In the genomic region with DNA sequence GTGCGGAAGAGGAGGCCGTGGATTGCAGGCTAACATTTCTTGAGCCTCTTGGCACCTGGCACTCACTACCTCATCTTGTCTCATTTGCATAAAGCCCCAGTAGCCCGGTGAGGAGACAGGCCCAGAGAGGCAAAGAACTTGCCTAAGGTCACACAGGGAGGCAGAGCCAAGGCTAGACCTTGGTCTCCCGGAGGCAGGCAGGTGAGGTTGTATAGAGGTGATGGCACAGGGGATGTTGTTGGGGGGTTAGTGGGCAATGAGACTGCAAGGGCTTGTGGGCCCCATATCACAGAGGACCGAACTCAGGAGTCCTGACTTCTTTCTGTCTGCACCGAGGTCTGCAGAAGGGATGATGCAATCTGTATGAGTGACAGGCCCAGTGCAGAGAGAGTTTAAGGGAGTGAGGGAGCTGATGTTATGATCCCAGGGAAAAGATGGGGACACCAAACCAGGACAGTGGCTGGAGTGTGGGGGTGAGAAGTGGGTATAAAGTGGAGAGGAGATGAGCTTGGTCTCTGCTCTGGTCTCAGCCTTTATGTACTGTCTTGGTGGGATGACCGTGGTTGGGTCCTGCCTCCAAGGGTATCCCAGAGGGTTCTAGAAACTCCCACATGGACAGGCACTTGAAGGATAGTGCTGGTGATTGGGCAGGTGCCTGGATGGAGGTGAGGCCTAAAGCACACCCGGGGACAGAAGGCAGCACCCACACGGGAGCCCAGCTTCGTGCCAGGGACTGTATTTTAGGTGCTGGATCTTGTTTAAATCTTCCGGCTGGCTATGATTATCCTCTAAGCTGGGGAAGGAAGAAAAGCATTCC, we compare ENCODE assay signal across 1 cellular context.
TF ChIP-seq lines count a peak whose summit lies in the region.

No MANE protein-coding gene starts in this region.

TF ChIP-seq in HepG2, 621 proteins besides CTCF, POLR2A, EP300 and RAD21 (continued from another document and continues in another):
- TF ChIP-seq, protein P1, sequence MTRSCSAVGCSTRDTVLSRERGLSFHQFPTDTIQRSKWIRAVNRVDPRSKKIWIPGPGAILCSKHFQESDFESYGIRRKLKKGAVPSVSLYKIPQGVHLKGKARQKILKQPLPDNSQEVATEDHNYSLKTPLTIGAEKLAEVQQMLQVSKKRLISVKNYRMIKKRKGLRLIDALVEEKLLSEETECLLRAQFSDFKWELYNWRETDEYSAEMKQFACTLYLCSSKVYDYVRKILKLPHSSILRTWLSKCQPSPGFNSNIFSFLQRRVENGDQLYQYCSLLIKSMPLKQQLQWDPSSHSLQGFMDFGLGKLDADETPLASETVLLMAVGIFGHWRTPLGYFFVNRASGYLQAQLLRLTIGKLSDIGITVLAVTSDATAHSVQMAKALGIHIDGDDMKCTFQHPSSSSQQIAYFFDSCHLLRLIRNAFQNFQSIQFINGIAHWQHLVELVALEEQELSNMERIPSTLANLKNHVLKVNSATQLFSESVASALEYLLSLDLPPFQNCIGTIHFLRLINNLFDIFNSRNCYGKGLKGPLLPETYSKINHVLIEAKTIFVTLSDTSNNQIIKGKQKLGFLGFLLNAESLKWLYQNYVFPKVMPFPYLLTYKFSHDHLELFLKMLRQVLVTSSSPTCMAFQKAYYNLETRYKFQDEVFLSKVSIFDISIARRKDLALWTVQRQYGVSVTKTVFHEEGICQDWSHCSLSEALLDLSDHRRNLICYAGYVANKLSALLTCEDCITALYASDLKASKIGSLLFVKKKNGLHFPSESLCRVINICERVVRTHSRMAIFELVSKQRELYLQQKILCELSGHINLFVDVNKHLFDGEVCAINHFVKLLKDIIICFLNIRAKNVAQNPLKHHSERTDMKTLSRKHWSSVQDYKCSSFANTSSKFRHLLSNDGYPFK (CRISPR knock-in tag; IDR thresholded peaks at IDR 0.05; ENCODE audit: borderline replicate concordance) = 0 out of 2 replicates have a peak, but pooled peaks have one; percentile 31
- TF ChIP-seq SPEN (CRISPR knock-in tag; IDR thresholded peaks at IDR 0.05; ENCODE audit: low read depth) = peak; percentile 54; the same call in 1 of the 2 replicates
- TF ChIP-seq, protein P2, sequence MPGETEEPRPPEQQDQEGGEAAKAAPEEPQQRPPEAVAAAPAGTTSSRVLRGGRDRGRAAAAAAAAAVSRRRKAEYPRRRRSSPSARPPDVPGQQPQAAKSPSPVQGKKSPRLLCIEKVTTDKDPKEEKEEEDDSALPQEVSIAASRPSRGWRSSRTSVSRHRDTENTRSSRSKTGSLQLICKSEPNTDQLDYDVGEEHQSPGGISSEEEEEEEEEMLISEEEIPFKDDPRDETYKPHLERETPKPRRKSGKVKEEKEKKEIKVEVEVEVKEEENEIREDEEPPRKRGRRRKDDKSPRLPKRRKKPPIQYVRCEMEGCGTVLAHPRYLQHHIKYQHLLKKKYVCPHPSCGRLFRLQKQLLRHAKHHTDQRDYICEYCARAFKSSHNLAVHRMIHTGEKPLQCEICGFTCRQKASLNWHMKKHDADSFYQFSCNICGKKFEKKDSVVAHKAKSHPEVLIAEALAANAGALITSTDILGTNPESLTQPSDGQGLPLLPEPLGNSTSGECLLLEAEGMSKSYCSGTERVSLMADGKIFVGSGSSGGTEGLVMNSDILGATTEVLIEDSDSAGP (CRISPR knock-in tag; IDR thresholded peaks at IDR 0.05; ENCODE audit: borderline replicate concordance) = peak; percentile 31; the same call in 1 of the 2 replicates
- TF ChIP-seq, protein P3, sequence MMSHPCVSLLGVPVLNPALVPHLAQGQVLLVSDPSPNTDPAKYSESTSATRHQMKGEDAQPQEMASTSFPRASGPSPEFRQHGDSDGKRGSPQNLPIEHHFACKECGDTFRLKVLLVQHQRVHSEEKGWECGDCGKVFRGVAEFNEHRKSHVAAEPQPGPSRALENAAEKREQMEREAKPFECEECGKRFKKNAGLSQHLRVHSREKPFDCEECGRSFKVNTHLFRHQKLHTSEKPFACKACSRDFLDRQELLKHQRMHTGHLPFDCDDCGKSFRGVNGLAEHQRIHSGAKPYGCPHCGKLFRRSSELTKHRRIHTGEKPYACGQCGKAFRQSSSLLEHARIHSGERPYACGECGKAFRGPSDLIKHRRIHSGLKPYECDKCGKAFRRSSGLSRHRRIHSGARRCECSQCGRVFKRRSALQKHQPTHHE (CRISPR knock-in tag; IDR thresholded peaks at IDR 0.05; ENCODE audit: borderline replicate concordance) = no peak
- TF ChIP-seq, protein P4, sequence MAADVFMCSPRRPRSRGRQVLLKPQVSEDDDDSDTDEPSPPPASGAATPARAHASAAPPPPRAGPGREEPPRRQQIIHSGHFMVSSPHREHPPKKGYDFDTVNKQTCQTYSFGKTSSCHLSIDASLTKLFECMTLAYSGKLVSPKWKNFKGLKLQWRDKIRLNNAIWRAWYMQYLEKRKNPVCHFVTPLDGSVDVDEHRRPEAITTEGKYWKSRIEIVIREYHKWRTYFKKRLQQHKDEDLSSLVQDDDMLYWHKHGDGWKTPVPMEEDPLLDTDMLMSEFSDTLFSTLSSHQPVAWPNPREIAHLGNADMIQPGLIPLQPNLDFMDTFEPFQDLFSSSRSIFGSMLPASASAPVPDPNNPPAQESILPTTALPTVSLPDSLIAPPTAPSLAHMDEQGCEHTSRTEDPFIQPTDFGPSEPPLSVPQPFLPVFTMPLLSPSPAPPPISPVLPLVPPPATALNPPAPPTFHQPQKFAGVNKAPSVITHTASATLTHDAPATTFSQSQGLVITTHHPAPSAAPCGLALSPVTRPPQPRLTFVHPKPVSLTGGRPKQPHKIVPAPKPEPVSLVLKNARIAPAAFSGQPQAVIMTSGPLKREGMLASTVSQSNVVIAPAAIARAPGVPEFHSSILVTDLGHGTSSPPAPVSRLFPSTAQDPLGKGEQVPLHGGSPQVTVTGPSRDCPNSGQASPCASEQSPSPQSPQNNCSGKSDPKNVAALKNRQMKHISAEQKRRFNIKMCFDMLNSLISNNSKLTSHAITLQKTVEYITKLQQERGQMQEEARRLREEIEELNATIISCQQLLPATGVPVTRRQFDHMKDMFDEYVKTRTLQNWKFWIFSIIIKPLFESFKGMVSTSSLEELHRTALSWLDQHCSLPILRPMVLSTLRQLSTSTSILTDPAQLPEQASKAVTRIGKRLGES (CRISPR knock-in tag; IDR thresholded peaks at IDR 0.05; ENCODE audit: borderline replicate concordance) = no peak
- peak; percentile 23; the same call in 1 of the 2 replicates for TF ChIP-seq ZFY (CRISPR knock-in tag; IDR thresholded peaks at IDR 0.05)
- TF ChIP-seq ZNF605 (CRISPR knock-in tag; IDR thresholded peaks at IDR 0.05) = peak; percentile 73; the same call in 1 of the 2 replicates
- TF ChIP-seq SMAD1 (CRISPR knock-in tag; IDR thresholded peaks at IDR 0.05; ENCODE audit: borderline replicate concordance, low read depth) = no peak
- TF ChIP-seq, protein P5, sequence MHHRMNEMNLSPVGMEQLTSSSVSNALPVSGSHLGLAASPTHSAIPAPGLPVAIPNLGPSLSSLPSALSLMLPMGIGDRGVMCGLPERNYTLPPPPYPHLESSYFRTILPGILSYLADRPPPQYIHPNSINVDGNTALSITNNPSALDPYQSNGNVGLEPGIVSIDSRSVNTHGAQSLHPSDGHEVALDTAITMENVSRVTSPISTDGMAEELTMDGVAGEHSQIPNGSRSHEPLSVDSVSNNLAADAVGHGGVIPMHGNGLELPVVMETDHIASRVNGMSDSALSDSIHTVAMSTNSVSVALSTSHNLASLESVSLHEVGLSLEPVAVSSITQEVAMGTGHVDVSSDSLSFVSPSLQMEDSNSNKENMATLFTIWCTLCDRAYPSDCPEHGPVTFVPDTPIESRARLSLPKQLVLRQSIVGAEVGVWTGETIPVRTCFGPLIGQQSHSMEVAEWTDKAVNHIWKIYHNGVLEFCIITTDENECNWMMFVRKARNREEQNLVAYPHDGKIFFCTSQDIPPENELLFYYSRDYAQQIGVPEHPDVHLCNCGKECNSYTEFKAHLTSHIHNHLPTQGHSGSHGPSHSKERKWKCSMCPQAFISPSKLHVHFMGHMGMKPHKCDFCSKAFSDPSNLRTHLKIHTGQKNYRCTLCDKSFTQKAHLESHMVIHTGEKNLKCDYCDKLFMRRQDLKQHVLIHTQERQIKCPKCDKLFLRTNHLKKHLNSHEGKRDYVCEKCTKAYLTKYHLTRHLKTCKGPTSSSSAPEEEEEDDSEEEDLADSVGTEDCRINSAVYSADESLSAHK (CRISPR knock-in tag; IDR thresholded peaks at IDR 0.05; ENCODE audit: borderline replicate concordance) = no peak
- peak; percentile 99 for TF ChIP-seq ZMYM3 (CRISPR knock-in tag; IDR thresholded peaks at IDR 0.05)
- 0 out of 2 replicates have a peak, but pooled peaks have one; percentile 25 for TF ChIP-seq SMAD3 (CRISPR knock-in tag; IDR thresholded peaks at IDR 0.05)
- peak; percentile 82; the same call in 1 of the 2 replicates for TF ChIP-seq ZNF292 (CRISPR knock-in tag; IDR thresholded peaks at IDR 0.05; ENCODE audit: borderline replicate concordance, low read depth)
- TF ChIP-seq, protein P6, sequence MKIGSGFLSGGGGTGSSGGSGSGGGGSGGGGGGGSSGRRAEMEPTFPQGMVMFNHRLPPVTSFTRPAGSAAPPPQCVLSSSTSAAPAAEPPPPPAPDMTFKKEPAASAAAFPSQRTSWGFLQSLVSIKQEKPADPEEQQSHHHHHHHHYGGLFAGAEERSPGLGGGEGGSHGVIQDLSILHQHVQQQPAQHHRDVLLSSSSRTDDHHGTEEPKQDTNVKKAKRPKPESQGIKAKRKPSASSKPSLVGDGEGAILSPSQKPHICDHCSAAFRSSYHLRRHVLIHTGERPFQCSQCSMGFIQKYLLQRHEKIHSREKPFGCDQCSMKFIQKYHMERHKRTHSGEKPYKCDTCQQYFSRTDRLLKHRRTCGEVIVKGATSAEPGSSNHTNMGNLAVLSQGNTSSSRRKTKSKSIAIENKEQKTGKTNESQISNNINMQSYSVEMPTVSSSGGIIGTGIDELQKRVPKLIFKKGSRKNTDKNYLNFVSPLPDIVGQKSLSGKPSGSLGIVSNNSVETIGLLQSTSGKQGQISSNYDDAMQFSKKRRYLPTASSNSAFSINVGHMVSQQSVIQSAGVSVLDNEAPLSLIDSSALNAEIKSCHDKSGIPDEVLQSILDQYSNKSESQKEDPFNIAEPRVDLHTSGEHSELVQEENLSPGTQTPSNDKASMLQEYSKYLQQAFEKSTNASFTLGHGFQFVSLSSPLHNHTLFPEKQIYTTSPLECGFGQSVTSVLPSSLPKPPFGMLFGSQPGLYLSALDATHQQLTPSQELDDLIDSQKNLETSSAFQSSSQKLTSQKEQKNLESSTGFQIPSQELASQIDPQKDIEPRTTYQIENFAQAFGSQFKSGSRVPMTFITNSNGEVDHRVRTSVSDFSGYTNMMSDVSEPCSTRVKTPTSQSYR (CRISPR knock-in tag; IDR thresholded peaks at IDR 0.05; ENCODE audit: borderline replicate concordance) = 0 out of 2 replicates have a peak, but pooled peaks have one; percentile 2
- TF ChIP-seq, protein P7, sequence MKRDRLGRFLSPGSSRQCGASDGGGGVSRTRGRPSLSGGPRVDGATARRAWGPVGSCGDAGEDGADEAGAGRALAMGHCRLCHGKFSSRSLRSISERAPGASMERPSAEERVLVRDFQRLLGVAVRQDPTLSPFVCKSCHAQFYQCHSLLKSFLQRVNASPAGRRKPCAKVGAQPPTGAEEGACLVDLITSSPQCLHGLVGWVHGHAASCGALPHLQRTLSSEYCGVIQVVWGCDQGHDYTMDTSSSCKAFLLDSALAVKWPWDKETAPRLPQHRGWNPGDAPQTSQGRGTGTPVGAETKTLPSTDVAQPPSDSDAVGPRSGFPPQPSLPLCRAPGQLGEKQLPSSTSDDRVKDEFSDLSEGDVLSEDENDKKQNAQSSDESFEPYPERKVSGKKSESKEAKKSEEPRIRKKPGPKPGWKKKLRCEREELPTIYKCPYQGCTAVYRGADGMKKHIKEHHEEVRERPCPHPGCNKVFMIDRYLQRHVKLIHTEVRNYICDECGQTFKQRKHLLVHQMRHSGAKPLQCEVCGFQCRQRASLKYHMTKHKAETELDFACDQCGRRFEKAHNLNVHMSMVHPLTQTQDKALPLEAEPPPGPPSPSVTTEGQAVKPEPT (CRISPR knock-in tag; IDR thresholded peaks at IDR 0.05; ENCODE audit: low read depth) = peak; percentile 65; the same call in 1 of the 2 replicates
- peak; percentile 65; the same call in 1 of the 2 replicates for TF ChIP-seq ZNF572 (CRISPR knock-in tag; IDR thresholded peaks at IDR 0.05)
- TF ChIP-seq, protein P8, sequence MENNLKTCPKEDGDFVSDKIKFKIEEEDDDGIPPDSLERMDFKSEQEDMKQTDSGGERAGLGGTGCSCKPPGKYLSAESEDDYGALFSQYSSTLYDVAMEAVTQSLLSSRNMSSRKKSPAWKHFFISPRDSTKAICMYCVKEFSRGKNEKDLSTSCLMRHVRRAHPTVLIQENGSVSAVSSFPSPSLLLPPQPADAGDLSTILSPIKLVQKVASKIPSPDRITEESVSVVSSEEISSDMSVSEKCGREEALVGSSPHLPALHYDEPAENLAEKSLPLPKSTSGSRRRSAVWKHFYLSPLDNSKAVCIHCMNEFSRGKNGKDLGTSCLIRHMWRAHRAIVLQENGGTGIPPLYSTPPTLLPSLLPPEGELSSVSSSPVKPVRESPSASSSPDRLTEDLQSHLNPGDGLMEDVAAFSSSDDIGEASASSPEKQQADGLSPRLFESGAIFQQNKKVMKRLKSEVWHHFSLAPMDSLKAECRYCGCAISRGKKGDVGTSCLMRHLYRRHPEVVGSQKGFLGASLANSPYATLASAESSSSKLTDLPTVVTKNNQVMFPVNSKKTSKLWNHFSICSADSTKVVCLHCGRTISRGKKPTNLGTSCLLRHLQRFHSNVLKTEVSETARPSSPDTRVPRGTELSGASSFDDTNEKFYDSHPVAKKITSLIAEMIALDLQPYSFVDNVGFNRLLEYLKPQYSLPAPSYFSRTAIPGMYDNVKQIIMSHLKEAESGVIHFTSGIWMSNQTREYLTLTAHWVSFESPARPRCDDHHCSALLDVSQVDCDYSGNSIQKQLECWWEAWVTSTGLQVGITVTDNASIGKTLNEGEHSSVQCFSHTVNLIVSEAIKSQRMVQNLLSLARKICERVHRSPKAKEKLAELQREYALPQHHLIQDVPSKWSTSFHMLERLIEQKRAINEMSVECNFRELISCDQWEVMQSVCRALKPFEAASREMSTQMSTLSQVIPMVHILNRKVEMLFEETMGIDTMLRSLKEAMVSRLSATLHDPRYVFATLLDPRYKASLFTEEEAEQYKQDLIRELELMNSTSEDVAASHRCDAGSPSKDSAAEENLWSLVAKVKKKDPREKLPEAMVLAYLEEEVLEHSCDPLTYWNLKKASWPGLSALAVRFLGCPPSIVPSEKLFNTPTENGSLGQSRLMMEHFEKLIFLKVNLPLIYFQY (CRISPR knock-in tag; IDR thresholded peaks at IDR 0.05; ENCODE audit: borderline replicate concordance) = peak; percentile 44; the same call in 1 of the 2 replicates
- TF ChIP-seq ZNF629 (CRISPR knock-in tag; conservative IDR thresholded peaks at IDR 0.05) = peak; percentile 9; the same call in 1 of the 2 replicates
- TF ChIP-seq SAP130 (CRISPR knock-in tag; IDR thresholded peaks at IDR 0.05; ENCODE audit: low read depth) = 0 out of 2 replicates have a peak, but pooled peaks have one; percentile 10
